In the genomic region with DNA sequence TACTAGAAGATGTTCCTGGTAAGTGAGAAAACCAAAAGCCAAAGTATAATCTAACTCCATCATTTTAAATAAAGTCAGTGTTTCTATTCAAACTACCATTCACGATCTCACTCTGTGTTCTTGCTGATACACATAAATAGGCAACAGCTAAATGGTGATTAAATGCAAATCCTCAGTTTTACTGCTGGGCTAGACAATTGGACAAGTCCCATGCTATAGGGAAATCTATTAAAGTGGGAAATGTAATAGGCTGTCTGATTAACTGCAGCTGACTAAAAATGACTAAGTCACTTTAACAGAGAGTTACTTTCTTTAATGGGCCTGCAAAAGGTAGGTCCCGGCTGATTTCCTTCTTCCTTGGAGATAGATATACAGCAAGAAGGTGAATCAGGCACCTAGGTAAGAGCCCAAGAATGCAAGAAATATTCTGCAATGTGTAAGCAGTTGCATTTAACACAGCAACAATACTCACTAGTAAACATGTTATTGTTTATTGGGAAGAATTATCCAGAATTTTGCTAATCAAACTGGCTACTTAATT, we compare ENCODE assay signal across 23 cellular contexts.
DNase-seq lines count a peak whose midpoint lies in the region; ATAC-seq and TF ChIP-seq lines count a peak whose summit lies in the region.
"Had no signal": no experiment of that assay in that cellular context is flagged by ENCODE, and none has a peak within 500 bp of the region (broad histone marks: within the 10 kb centered on the region; RNA-seq: fewer than 3 reads in every experiment).

No MANE protein-coding gene starts in this region.

- H3K36me3 ChIP-seq in mammary epithelial cell (ENCODE audit: insufficient read depth, low read length) (no peaks in the 10 kb centered on the region), smooth muscle cell (ENCODE audit: low read depth) (no peaks in the 10 kb centered on the region)
- H3K36me3 ChIP-seq: BE2C had no signal

- dilution Hi-C loops in mammary epithelial cell (cut with HindIII; ENCODE audit: low sequenced_read_pairs), result no loop called here

- H2AFZ ChIP-seq in mammary epithelial cell (ENCODE audit: low read depth, low read length) (no peak overlapping the region), smooth muscle cell (ENCODE audit: low read depth) (no peak overlapping the region)

- in situ Hi-C loops in mammary epithelial cell (cut with MboI; ENCODE audit: low sequenced_read_pairs in 2 of 2), result no loop called here

- BruUV-seq in mammary epithelial cell (replicated peaks; lab: Mats Ljungman, UMichigan) (no TSS peak), MCF 10A (replicated peaks; lab: Mats Ljungman, UMichigan) (no TSS peak)

- 46% methylated on average over 2 of the region's 2 CpGs for WGBS in mammary epithelial cell (ENCODE audit: low coverage, missing lambda C conversion rate)
- WGBS in smooth muscle cell (ENCODE audit: low lambda C conversion rate), result 48% methylated on average over 2 of the region's 2 CpGs

- H3K4me1 Mint-ChIP-seq in MCF 10A (ENCODE audit: insufficient read depth, unreplicated experiment), result peaks cover 27% of the 10 kb centered on the region
- H3K4me1 Mint-ChIP-seq in effector memory CD8-positive, alpha-beta T cell (ENCODE audit: low read depth in 2 of 2), result no peaks in the 10 kb centered on the region

- H3K27me3 Mint-ChIP-seq in MCF 10A (ENCODE audit: insufficient read depth, unreplicated experiment), result no peaks in the 10 kb centered on the region
- no peaks in the 10 kb centered on the region for H3K27me3 Mint-ChIP-seq in effector memory CD8-positive, alpha-beta T cell

- POLR2A ChIA-PET in MCF 10A (lab: Yijun Ruan, JAX), result no interaction called here

- H3K4me3 Mint-ChIP-seq in MCF 10A (ENCODE audit: unreplicated experiment), result no peak overlapping the region
- no peak overlapping the region for H3K4me3 Mint-ChIP-seq in effector memory CD8-positive, alpha-beta T cell

- intact Hi-C loops in mammary epithelial cell (cut with micrococcal nuclease) (no loop called here), MCF 10A (cut with micrococcal nuclease) (loop anchor here (10.0 kb wide), 1 partner anchor 294 kb away; a partner anchor contains a TSS), cardiac septum (cut with DNase I) (no loop called here)

- no peaks in the 10 kb centered on the region for H3K9me3 ChIP-seq in mammary epithelial cell (replicated peaks; ENCODE audit: insufficient read depth, low read length)
- H3K9me3 ChIP-seq in smooth muscle cell (replicated peaks; ENCODE audit: low read depth), result no peaks in the 10 kb centered on the region
- H3K9me3 ChIP-seq: BE2C had no signal

- H3K79me2 ChIP-seq in mammary epithelial cell (ENCODE audit: insufficient read depth, low read length) (no peaks in the 10 kb centered on the region), smooth muscle cell (ENCODE audit: low read depth) (no peaks in the 10 kb centered on the region)

- no peak for ATAC-seq in effector memory CD8-positive, alpha-beta T cell (replicated peaks)
- ATAC-seq: HCT116 had no signal

- no peaks in the 10 kb centered on the region for H3K36me3 Mint-ChIP-seq in MCF 10A (ENCODE audit: insufficient read depth, unreplicated experiment)
- H3K36me3 Mint-ChIP-seq in effector memory CD8-positive, alpha-beta T cell (ENCODE audit: insufficient read depth), result no peaks in the 10 kb centered on the region

- no peaks in the 10 kb centered on the region for H4K20me1 ChIP-seq in mammary epithelial cell (ENCODE audit: insufficient read depth, low read length)
- H4K20me1 ChIP-seq in smooth muscle cell (ENCODE audit: low read depth), result no peaks in the 10 kb centered on the region

- H3K4me1 ChIP-seq in mammary epithelial cell (ENCODE audit: insufficient read depth, low read length) (peaks cover 35% of the 10 kb centered on the region), smooth muscle cell (ENCODE audit: low read depth) (no peaks in the 10 kb centered on the region)

- H3K4me3 ChIP-seq in mammary epithelial cell (replicated peaks in 1 of 3; ENCODE audit: insufficient read depth in 1 of 3, low read depth in 2 of 3, low read length in 3 of 3) (no peak overlapping the region), epithelial cell of esophagus (ENCODE audit: low read length) (no peak overlapping the region), smooth muscle cell (no peak overlapping the region)

- no peak overlapping the region for H3K27ac Mint-ChIP-seq in MCF 10A (ENCODE audit: low read depth, unreplicated experiment)
- no peak overlapping the region for H3K27ac Mint-ChIP-seq in effector memory CD8-positive, alpha-beta T cell

- H3K9me3 Mint-ChIP-seq in MCF 10A (ENCODE audit: unreplicated experiment), result no peaks in the 10 kb centered on the region
- peaks cover 0 to 3% of the 10 kb centered on the region in 2 donors for H3K9me3 Mint-ChIP-seq in effector memory CD8-positive, alpha-beta T cell

- TF ChIP-seq CTCF in mammary epithelial cell (conservative IDR thresholded peaks at IDR 0.05 in 1 of 2, IDR thresholded peaks at IDR 0.05 in 1 of 2; ENCODE audit: extremely low read depth in 1 of 2, insufficient read depth in 1 of 2, low read depth in 1 of 2, low read length in 2 of 2) (no peak), MCF 10A (IDR thresholded peaks at IDR 0.05; ENCODE audit: unreplicated experiment) (no peak), epithelial cell of esophagus (IDR thresholded peaks at IDR 0.05; ENCODE audit: insufficient read depth, low read depth, low read length, missing control alignments) (no peak), smooth muscle cell (IDR thresholded peaks at IDR 0.05; ENCODE audit: borderline replicate concordance, insufficient read depth, poor library complexity, severe bottlenecking) (no peak)

- no peak overlapping the region for H3K9ac ChIP-seq in mammary epithelial cell (ENCODE audit: insufficient read depth, low read length)
- H3K9ac ChIP-seq in smooth muscle cell (ENCODE audit: low read depth), result no peak overlapping the region

- H3F3A ChIP-seq in smooth muscle cell (ENCODE audit: low read depth), result no peaks in the 10 kb centered on the region

- no peak overlapping the region for H3K27ac ChIP-seq in mammary epithelial cell (ENCODE audit: insufficient read depth, low read depth, low read length)
- peak overlapping the region; percentile 23 for H3K27ac ChIP-seq in smooth muscle cell (ENCODE audit: low read depth)
- H3K27ac ChIP-seq: 22Rv1, HL-60 had no signal

- CTCF ChIA-PET in mammary epithelial cell (lab: Charles Lee; ENCODE audit: low non-redundant PET), result no interaction called here
- CTCF ChIA-PET in MCF 10A (lab: Yijun Ruan, JAX), result no interaction called here

- H3K4me2 ChIP-seq in mammary epithelial cell (ENCODE audit: insufficient read depth, low read depth, low read length) (peak overlapping the region; percentile 2), smooth muscle cell (no peak overlapping the region)

- H3K27me3 ChIP-seq in mammary epithelial cell (ENCODE audit: insufficient read depth, low read length) (no peaks in the 10 kb centered on the region), smooth muscle cell (ENCODE audit: low read depth) (no peaks in the 10 kb centered on the region)
- H3K27me3 ChIP-seq: BE2C had no signal

- DNase-seq in mammary epithelial cell, result peak; percentile 65
- DNase-seq in MCF 10A (ENCODE audit: unreplicated experiment), result no peak
- peak; percentile 95 for DNase-seq in NCI-H526 treated with DMSO at 0.1 percent for 48 hours (lab: John Stamatoyannopoulos, UW)
- peak; percentile 83 for DNase-seq in epithelial cell of esophagus (ENCODE audit: low read depth)
- DNase-seq in smooth muscle cell (lab: John Stamatoyannopoulos, UW; ENCODE audit: unreplicated experiment), result no peak
- DNase-seq in NCI-H1436 treated with DMSO at 0.1 percent for 48 hours (lab: John Stamatoyannopoulos, UW), result no peak
- DNase-seq in cardiac septum (ENCODE audit: low spot score), result no peak
- no peak for DNase-seq in effector memory CD8-positive, alpha-beta T cell
- DNase-seq: ACHN, BE2C, DMS153, DND-41, Kasumi-1, NCI-H1105 treated with DMSO at 0.1 percent for 48 hours, NCI-H1694, NCI-H2029 treated with DMSO at 0.1 percent for 48 hours, NCI-H2227 treated with DMSO at 0.1 percent for 48 hours, NCI-H510A, NCI-H748 treated with DMSO at 0.1 percent for 48 hours, Right ventricle myocardium superior had no signal

Comparison
In these comparisons a context has a peak if more than half of its experiments do, and no peak if none do; other contexts are left out.
1. DNase-seq: peak in mammary epithelial cell (single experiment), NCI-H526 treated with DMSO at 0.1 percent for 48 hours (single experiment) and epithelial cell of esophagus (single experiment); none in MCF 10A (single experiment), smooth muscle cell (single experiment), NCI-H1436 treated with DMSO at 0.1 percent for 48 hours (single experiment), cardiac septum (single experiment) and effector memory CD8-positive, alpha-beta T cell (0 of 3).